In genomic region chr1:36148821-36149236, GRCh38 we compare ENCODE assay signal across 8 cellular contexts. TPM values are rescaled to one million over a fixed set of nuclear protein-coding genes. Genes with fewer than 3 reads are reported as not detected.
DNase-seq lines count a peak whose midpoint lies in the region; ATAC-seq and TF ChIP-seq lines count a peak whose summit lies in the region.

No MANE protein-coding gene starts in this region.

- peak overlapping the region; percentile 89 for H3K4me3 ChIP-seq in HFF-Myc (replicated peaks; ENCODE audit: low read depth, low read length)
- peak overlapping the region; percentile 66 for H3K4me3 ChIP-seq in mesodermal cell (ENCODE audit: extremely low read depth, insufficient read depth, low read length, poor library complexity, severe bottlenecking)

- H3K9me3 Mint-ChIP-seq in brain, result peaks cover 0 to 6% (median 2%) of the 10 kb centered on the region in 5 experiments

- H3K27me3 Mint-ChIP-seq in brain, result peaks cover 9% of the 10 kb centered on the region

- peak overlapping the region; percentile 95 to 100 (median 96) for H3K27ac Mint-ChIP-seq in brain

- TF ChIP-seq CTCF in 22Rv1 (IDR thresholded peaks at IDR 0.05) (no peak), HFF-Myc (IDR thresholded peaks at IDR 0.05; ENCODE audit: low read depth, low read length, missing control alignments) (no peak), brain (conservative IDR thresholded peaks at IDR 0.05) (no peak)

- DNase-seq in HFF-Myc (ENCODE audit: extremely low read depth, low read depth) (no peak), iPS-NIHi7 (ENCODE audit: extremely low spot score) (no peak), NCI-H2107 treated with DMSO at 0.1 percent for 48 hours (lab: John Stamatoyannopoulos, UW; ENCODE audit: unreplicated experiment) (no peak), NCI-H1048 (lab: John Stamatoyannopoulos, UW) (no peak)

- peaks cover 26% of the 10 kb centered on the region for H3K4me1 ChIP-seq in mesodermal cell (ENCODE audit: control insufficient read depth, insufficient read depth, low read length, poor library complexity, severe bottlenecking)

- no peaks in the 10 kb centered on the region for H3K9me3 ChIP-seq in mesodermal cell (ENCODE audit: control insufficient read depth, low read length)

- H3K4me3 Mint-ChIP-seq in brain, result peak overlapping the region; percentile 96 to 99 (median 98)

- H3K4me1 Mint-ChIP-seq in brain, result peaks cover 66% of the 10 kb centered on the region

- 12% methylated on average over 15 to 16 of the region's 16 CpGs for WGBS in mesodermal cell (ENCODE audit: insufficient coverage in 2 of 2), 2 experiments

- H3K27ac ChIP-seq in 22Rv1 (peak overlapping the region; percentile 78), mesodermal cell (ENCODE audit: low read depth, low read length, severe bottlenecking) (peak overlapping the region; percentile 93)

- peaks cover 18% of the 10 kb centered on the region for H3K36me3 Mint-ChIP-seq in brain

- no peak for ATAC-seq in GM21723 (IDR thresholded peaks at IDR 0.05; ENCODE audit: unreplicated experiment)

- peaks cover 8% of the 10 kb centered on the region for H3K36me3 ChIP-seq in mesodermal cell (ENCODE audit: control insufficient read depth, insufficient read depth, low read length)

RNA-seq across cellular contexts. Expression of gene TRAPPC3, which starts 0.5 kb away (rescaled TPM):
- 105 TPM for polyA plus RNA-seq in brain (ENCODE audit: insufficient read depth, low read depth, low replicate concordance)
- polyA plus RNA-seq in mesodermal cell (2013, experiment 1 of 2), result 61.7 TPM
- 55.2 TPM for polyA plus RNA-seq in mesodermal cell (2013, experiment 2 of 2)

RNA-seq across cellular contexts. Expression of gene MAP7D1, which starts 7.1 kb away (rescaled TPM):
- polyA plus RNA-seq in brain (ENCODE audit: insufficient read depth, low read depth, low replicate concordance), result 244 TPM
- polyA plus RNA-seq in mesodermal cell (2013, experiment 1 of 2), result 148 TPM
- polyA plus RNA-seq in mesodermal cell (2013, experiment 2 of 2), result 124 TPM

RNA-seq across cellular contexts. Expression of gene COL8A2, which starts 23.8 kb away (rescaled TPM):
- 1.8 TPM for polyA plus RNA-seq in brain (ENCODE audit: insufficient read depth, low read depth, low replicate concordance)
- polyA plus RNA-seq in mesodermal cell (2013, experiment 1 of 2), result 0.37 TPM
- polyA plus RNA-seq in mesodermal cell (2013, experiment 2 of 2), result 0.61 TPM
